Comparison of ENCODE assay signal across 17 cellular contexts in the genomic region with DNA sequence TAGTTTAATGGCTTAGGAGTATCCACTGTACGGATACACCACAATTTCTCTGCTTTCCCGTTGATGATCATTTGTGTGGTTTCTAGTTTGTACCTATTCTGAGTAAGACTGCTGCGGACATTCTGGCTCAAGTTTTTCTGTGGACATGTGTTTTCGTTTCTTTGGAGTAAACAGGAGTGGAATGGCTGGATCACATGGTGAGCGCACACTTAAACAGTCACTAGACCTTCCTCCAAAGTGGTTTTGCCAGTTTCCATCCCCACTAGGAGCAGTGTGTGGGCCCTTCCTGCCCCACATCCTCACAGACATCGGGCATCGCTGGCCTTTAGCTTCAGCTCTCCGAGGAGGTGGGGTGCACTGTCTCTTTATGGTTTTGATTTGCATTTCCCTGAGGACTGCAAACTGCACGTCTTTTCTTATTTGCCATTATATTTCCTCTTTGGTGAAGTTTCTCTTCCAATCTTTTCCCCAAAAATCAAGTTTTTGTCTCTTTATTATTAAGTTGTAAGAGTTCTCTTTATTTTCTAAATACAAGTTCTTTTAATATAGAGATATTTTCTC.
DNase-seq lines count a peak whose midpoint lies in the region; ATAC-seq and TF ChIP-seq lines count a peak whose summit lies in the region.
"Had no signal": no experiment of that assay in that cellular context is flagged by ENCODE, and none has a peak within 500 bp of the region (broad histone marks: within the 10 kb centered on the region; RNA-seq: fewer than 3 reads in every experiment).

No MANE protein-coding gene starts in this region.

- H3K9ac ChIP-seq in smooth muscle cell (ENCODE audit: low read depth) (no peak overlapping the region), trophoblast cell (ENCODE audit: low read length) (no peak overlapping the region)

- no peaks in the 10 kb centered on the region for H3K79me2 ChIP-seq in smooth muscle cell (ENCODE audit: low read depth)
- no peaks in the 10 kb centered on the region for H3K79me2 ChIP-seq in trophoblast cell (ENCODE audit: control insufficient read depth, insufficient read depth, low read length, poor library complexity)

- H2BK12ac ChIP-seq in trophoblast cell (ENCODE audit: low read length) = no peak overlapping the region

- no peak overlapping the region for H4K91ac ChIP-seq in trophoblast cell (ENCODE audit: low read depth, low read length)

- H4K20me1 ChIP-seq in smooth muscle cell (ENCODE audit: low read depth) = peaks cover 5% of the 10 kb centered on the region

- no peak overlapping the region for H2BK120ac ChIP-seq in trophoblast cell (ENCODE audit: insufficient read depth, low read length, poor library complexity)

- DNase-seq in Panc1 (ENCODE audit: low read depth, low spot score) (no peak), germinal center (ENCODE audit: low spot score) (peak; percentile 59), smooth muscle cell (lab: John Stamatoyannopoulos, UW; ENCODE audit: unreplicated experiment) (no peak), NCI-H1436 (lab: John Stamatoyannopoulos, UW) (no peak), trophoblast cell (no peak)
- DNase-seq: activated effector memory CD4-positive, alpha-beta T cell treated with Interleukin-2 at 50 U/mL for 16 hours; CD4-positive, CD25-positive, alpha-beta regulatory T cell; esophagus squamous epithelium; HCEC 1CT; NCI-H1105 treated with DMSO at 0.1 percent for 48 hours; stimulated activated naive B cell treated with anti-CD40 and anti-IgM and Interleukin-4, amounts not matched to agents 10 μg/mL and 1 μg/mL and 100 μg/mL, for 72 hours; T-cell had no signal

- in situ Hi-C loops in Panc1 (cut with HindIII; ENCODE audit: low pct_unique_long_range_greater_than_20kb, low sequenced_read_pairs) = no loop called here

- H3K9me3 ChIP-seq in Panc1 (ENCODE audit: control insufficient read depth, insufficient read depth, low read depth, low read length) (no peaks in the 10 kb centered on the region), smooth muscle cell (replicated peaks; ENCODE audit: low read depth) (no peaks in the 10 kb centered on the region), trophoblast cell (ENCODE audit: insufficient read depth, low read depth, low read length) (peaks cover 3% of the 10 kb centered on the region)
- H3K9me3 ChIP-seq: ascending aorta, esophagus squamous epithelium, uterus had no signal

- H3K36me3 ChIP-seq in Panc1 (ENCODE audit: control insufficient read depth, insufficient read depth, low read length) (no peaks in the 10 kb centered on the region), smooth muscle cell (ENCODE audit: low read depth) (no peaks in the 10 kb centered on the region), trophoblast cell (ENCODE audit: control insufficient read depth in 1 of 2, insufficient read depth in 2 of 2, low read length in 2 of 2) (peaks cover 23 to 27% of the 10 kb centered on the region in 2 experiments)
- H3K36me3 ChIP-seq: ascending aorta, uterus had no signal

- H3F3A ChIP-seq in smooth muscle cell (ENCODE audit: low read depth) = peaks cover 22% of the 10 kb centered on the region

- H3K23ac ChIP-seq in trophoblast cell (ENCODE audit: low read length) = no peak overlapping the region

- no peaks in the 10 kb centered on the region for H3K79me1 ChIP-seq in trophoblast cell (ENCODE audit: low read length)

- H3K4me2 ChIP-seq in smooth muscle cell = peak overlapping the region; percentile 14
- H3K4me2 ChIP-seq in trophoblast cell (ENCODE audit: low read length) = no peak overlapping the region

- no peak overlapping the region for H4K8ac ChIP-seq in trophoblast cell (ENCODE audit: low read depth, low read length)

- intact Hi-C loops in Panc1 (cut with micrococcal nuclease; ENCODE audit: unreplicated experiment) = loop anchor here (5.0 to 10.0 kb wide), 2 partner anchors 55 to 172 kb away; no protein-coding TSS in a partner anchor

- H4K12ac ChIP-seq in trophoblast cell (ENCODE audit: low read depth, low read length) = no peak overlapping the region

- H3K27me3 ChIP-seq in Panc1 (ENCODE audit: control insufficient read depth, insufficient read depth, low read length) (no peaks in the 10 kb centered on the region), smooth muscle cell (ENCODE audit: low read depth) (no peaks in the 10 kb centered on the region), trophoblast cell (ENCODE audit: insufficient read depth, low read length) (no peaks in the 10 kb centered on the region)
- H3K27me3 ChIP-seq: ascending aorta, esophagus squamous epithelium, uterus had no signal

- WGBS in smooth muscle cell (ENCODE audit: low lambda C conversion rate) = 94% methylated on average over 9 of the region's 9 CpGs
- no CpG with 5 or more reads among the region's 9 CpGs for WGBS in trophoblast cell (ENCODE audit: extremely low coverage, insufficient coverage, insufficient read length)

- H2AFZ ChIP-seq in smooth muscle cell (ENCODE audit: low read depth) = no peak overlapping the region
- no peak overlapping the region for H2AFZ ChIP-seq in trophoblast cell (ENCODE audit: insufficient read depth, low read length, poor library complexity)

- H3K27ac ChIP-seq in Panc1 (ENCODE audit: low read length) (peak overlapping the region; percentile 96), smooth muscle cell (ENCODE audit: low read depth) (peak overlapping the region; percentile 60), trophoblast cell (ENCODE audit: low read depth, low read length) (no peak overlapping the region)

- TF ChIP-seq CTCF in Panc1 (IDR thresholded peaks at IDR 0.05) (no peak), smooth muscle cell (IDR thresholded peaks at IDR 0.05; ENCODE audit: borderline replicate concordance, insufficient read depth, poor library complexity, severe bottlenecking) (no peak)

- H3K4me3 ChIP-seq in Panc1 (ENCODE audit: low read depth in 2 of 2, low read length in 2 of 2) (no peak overlapping the region), smooth muscle cell (no peak overlapping the region), trophoblast cell (ENCODE audit: low read depth, low read length) (no peak overlapping the region)
- H3K4me3 ChIP-seq: ascending aorta, esophagus squamous epithelium, GM12878, uterus had no signal

- POLR2A ChIA-PET in Panc1 (lab: Charles Lee) = no interaction called here

- ATAC-seq in GM18861 (IDR thresholded peaks at IDR 0.05; ENCODE audit: unreplicated experiment) = peak; percentile 43
- ATAC-seq in Panc1 = no peak
- no peak for ATAC-seq in HG03045 (IDR thresholded peaks at IDR 0.05; ENCODE audit: unreplicated experiment)
- ATAC-seq: GM12878; stimulated activated naive B cell treated with anti-CD40 and anti-IgM and Interleukin-4, amounts not matched to agents 10 μg/mL and 1 μg/mL and 100 μg/mL, for 72 hours; T-cell had no signal

- CTCF ChIA-PET in Panc1 (lab: Charles Lee) = no interaction called here

- H3K4me1 ChIP-seq in Panc1 (ENCODE audit: control insufficient read depth, insufficient read depth, low read length) = peaks cover 63% of the 10 kb centered on the region
- peaks cover 7% of the 10 kb centered on the region for H3K4me1 ChIP-seq in smooth muscle cell (ENCODE audit: low read depth)
- peaks cover 6 to 8% of the 10 kb centered on the region in 2 experiments for H3K4me1 ChIP-seq in trophoblast cell (ENCODE audit: control insufficient read depth in 1 of 2, insufficient read depth in 2 of 2, low read length in 2 of 2)

- no peak overlapping the region for H3K4ac ChIP-seq in trophoblast cell (ENCODE audit: low read depth, low read length)

- H3K14ac ChIP-seq in trophoblast cell (ENCODE audit: low read length) = no peak overlapping the region

- H3K18ac ChIP-seq in trophoblast cell (ENCODE audit: low read length) = no peak overlapping the region

- no peak overlapping the region for H2AK5ac ChIP-seq in trophoblast cell (ENCODE audit: low read length)

- H2BK5ac ChIP-seq in trophoblast cell (ENCODE audit: low read depth, low read length, poor library complexity) = no peak overlapping the region

- BruUV-seq in Panc1 (replicated peaks; lab: Mats Ljungman, UMichigan) = TSS peak; percentile 61
